In the genomic region with DNA sequence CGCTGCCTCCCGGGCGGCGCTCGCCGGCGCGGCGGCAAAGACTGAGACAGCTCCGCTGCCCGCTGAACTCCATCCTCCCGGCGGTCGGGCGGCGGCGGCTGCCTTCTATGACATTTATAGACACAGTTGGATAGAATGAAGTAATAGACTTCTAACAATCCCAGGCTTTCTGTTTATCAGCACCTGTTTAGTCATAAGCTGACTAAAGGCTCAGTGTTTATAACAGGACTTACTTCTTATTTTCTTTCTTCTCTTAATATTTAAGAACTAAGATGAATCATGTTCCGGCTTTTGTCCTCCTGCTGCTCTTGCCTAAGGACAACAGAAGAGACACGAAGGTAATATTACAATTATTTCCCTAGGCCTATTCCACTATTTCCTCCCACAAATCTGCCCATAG, we compare ENCODE assay signal across 3 cellular contexts.
TF ChIP-seq lines count a peak whose summit lies in the region.

No MANE protein-coding gene starts in this region.

TF ChIP-seq in A549, 52 proteins besides CTCF, POLR2A, EP300 and RAD21:
- TF ChIP-seq, protein P1, sequence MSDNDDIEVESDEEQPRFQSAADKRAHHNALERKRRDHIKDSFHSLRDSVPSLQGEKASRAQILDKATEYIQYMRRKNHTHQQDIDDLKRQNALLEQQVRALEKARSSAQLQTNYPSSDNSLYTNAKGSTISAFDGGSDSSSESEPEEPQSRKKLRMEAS (IDR thresholded peaks at IDR 0.05): no peak
- TF ChIP-seq POLR2AphosphoS2 (conservative IDR thresholded peaks at IDR 0.05; ENCODE audit: low read length): no peak
- TF ChIP-seq ZSCAN20 (CRISPR knock-in tag; IDR thresholded peaks at IDR 0.05): no peak
- TF ChIP-seq CBX2 (IDR thresholded peaks at IDR 0.05; ENCODE audit: borderline replicate concordance, low read depth): no peak
- no peak for TF ChIP-seq FOSL2 (IDR thresholded peaks at IDR 0.05)
- peak; percentile 45 for TF ChIP-seq FOSL2 (CRISPR knock-in tag; IDR thresholded peaks at IDR 0.05)
- TF ChIP-seq NFE2L2 (conservative IDR thresholded peaks at IDR 0.05; ENCODE audit: low read length): no peak
- TF ChIP-seq JUNB (IDR thresholded peaks at IDR 0.05): peak; percentile 37; the same call in 1 of the 2 replicates
- TF ChIP-seq HOXB13 (CRISPR knock-in tag; IDR thresholded peaks at IDR 0.05; ENCODE audit: low read depth): no peak
- TF ChIP-seq, protein P2, sequence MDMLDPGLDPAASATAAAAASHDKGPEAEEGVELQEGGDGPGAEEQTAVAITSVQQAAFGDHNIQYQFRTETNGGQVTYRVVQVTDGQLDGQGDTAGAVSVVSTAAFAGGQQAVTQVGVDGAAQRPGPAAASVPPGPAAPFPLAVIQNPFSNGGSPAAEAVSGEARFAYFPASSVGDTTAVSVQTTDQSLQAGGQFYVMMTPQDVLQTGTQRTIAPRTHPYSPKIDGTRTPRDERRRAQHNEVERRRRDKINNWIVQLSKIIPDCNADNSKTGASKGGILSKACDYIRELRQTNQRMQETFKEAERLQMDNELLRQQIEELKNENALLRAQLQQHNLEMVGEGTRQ (IDR thresholded peaks at IDR 0.05): no peak
- TF ChIP-seq, protein P3, sequence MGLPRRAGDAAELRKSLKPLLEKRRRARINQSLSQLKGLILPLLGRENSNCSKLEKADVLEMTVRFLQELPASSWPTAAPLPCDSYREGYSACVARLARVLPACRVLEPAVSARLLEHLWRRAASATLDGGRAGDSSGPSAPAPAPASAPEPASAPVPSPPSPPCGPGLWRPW (IDR thresholded peaks at IDR 0.05): no peak
- TF ChIP-seq SREBF2 (IDR thresholded peaks at IDR 0.05): no peak
- no peak for TF ChIP-seq JUN (IDR thresholded peaks at IDR 0.05)

TF ChIP-seq in IMR-90, 13 proteins besides CTCF, POLR2A, EP300 and RAD21:
- no peak for TF ChIP-seq RFX5 (IDR thresholded peaks at IDR 0.05; ENCODE audit: low read depth, low read length)
- TF ChIP-seq, protein P4, sequence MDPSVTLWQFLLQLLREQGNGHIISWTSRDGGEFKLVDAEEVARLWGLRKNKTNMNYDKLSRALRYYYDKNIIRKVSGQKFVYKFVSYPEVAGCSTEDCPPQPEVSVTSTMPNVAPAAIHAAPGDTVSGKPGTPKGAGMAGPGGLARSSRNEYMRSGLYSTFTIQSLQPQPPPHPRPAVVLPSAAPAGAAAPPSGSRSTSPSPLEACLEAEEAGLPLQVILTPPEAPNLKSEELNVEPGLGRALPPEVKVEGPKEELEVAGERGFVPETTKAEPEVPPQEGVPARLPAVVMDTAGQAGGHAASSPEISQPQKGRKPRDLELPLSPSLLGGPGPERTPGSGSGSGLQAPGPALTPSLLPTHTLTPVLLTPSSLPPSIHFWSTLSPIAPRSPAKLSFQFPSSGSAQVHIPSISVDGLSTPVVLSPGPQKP (IDR thresholded peaks at IDR 0.05; ENCODE audit: borderline replicate concordance, low read depth, low read length): no peak
- TF ChIP-seq FOS (IDR thresholded peaks at IDR 0.05; ENCODE audit: low read depth, low read length): peak; percentile 58; the same call in 1 of the 2 replicates
- TF ChIP-seq CEBPB (IDR thresholded peaks at IDR 0.05; ENCODE audit: low read depth, low read length): peak; percentile 18; the same call in 1 of the 2 replicates

TF ChIP-seq in GM23338, 12 proteins besides CTCF, POLR2A, EP300 and RAD21:
- TF ChIP-seq, protein P5, sequence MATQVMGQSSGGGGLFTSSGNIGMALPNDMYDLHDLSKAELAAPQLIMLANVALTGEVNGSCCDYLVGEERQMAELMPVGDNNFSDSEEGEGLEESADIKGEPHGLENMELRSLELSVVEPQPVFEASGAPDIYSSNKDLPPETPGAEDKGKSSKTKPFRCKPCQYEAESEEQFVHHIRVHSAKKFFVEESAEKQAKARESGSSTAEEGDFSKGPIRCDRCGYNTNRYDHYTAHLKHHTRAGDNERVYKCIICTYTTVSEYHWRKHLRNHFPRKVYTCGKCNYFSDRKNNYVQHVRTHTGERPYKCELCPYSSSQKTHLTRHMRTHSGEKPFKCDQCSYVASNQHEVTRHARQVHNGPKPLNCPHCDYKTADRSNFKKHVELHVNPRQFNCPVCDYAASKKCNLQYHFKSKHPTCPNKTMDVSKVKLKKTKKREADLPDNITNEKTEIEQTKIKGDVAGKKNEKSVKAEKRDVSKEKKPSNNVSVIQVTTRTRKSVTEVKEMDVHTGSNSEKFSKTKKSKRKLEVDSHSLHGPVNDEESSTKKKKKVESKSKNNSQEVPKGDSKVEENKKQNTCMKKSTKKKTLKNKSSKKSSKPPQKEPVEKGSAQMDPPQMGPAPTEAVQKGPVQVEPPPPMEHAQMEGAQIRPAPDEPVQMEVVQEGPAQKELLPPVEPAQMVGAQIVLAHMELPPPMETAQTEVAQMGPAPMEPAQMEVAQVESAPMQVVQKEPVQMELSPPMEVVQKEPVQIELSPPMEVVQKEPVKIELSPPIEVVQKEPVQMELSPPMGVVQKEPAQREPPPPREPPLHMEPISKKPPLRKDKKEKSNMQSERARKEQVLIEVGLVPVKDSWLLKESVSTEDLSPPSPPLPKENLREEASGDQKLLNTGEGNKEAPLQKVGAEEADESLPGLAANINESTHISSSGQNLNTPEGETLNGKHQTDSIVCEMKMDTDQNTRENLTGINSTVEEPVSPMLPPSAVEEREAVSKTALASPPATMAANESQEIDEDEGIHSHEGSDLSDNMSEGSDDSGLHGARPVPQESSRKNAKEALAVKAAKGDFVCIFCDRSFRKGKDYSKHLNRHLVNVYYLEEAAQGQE (IDR thresholded peaks at IDR 0.05; ENCODE audit: unreplicated experiment): no peak
- TF ChIP-seq EZH2phosphoT487 (IDR thresholded peaks at IDR 0.05; ENCODE audit: unreplicated experiment) (no peak), ZNF331 (CRISPR knock-in tag; IDR thresholded peaks at IDR 0.05; ENCODE audit: low read depth) (no peak), CREB1 (CRISPR knock-in tag; IDR thresholded peaks at IDR 0.05; ENCODE audit: low read depth) (no peak), NANOG (IDR thresholded peaks at IDR 0.05; ENCODE audit: borderline replicate concordance) (no peak), ZNF114 (CRISPR knock-in tag; IDR thresholded peaks at IDR 0.05) (no peak), POLR2AphosphoS5 (IDR thresholded peaks at IDR 0.05; ENCODE audit: low read depth) (no peak), EZH2 (IDR thresholded peaks at IDR 0.05; ENCODE audit: low read depth, unreplicated experiment) (no peak), STAT1 (IDR thresholded peaks at IDR 0.05; ENCODE audit: unreplicated experiment) (no peak), JUNB (IDR thresholded peaks at IDR 0.05; ENCODE audit: unreplicated experiment) (no peak)
- TF ChIP-seq, protein P6, sequence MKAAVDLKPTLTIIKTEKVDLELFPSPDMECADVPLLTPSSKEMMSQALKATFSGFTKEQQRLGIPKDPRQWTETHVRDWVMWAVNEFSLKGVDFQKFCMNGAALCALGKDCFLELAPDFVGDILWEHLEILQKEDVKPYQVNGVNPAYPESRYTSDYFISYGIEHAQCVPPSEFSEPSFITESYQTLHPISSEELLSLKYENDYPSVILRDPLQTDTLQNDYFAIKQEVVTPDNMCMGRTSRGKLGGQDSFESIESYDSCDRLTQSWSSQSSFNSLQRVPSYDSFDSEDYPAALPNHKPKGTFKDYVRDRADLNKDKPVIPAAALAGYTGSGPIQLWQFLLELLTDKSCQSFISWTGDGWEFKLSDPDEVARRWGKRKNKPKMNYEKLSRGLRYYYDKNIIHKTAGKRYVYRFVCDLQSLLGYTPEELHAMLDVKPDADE (IDR thresholded peaks at IDR 0.05): no peak
- TF ChIP-seq, protein P7, sequence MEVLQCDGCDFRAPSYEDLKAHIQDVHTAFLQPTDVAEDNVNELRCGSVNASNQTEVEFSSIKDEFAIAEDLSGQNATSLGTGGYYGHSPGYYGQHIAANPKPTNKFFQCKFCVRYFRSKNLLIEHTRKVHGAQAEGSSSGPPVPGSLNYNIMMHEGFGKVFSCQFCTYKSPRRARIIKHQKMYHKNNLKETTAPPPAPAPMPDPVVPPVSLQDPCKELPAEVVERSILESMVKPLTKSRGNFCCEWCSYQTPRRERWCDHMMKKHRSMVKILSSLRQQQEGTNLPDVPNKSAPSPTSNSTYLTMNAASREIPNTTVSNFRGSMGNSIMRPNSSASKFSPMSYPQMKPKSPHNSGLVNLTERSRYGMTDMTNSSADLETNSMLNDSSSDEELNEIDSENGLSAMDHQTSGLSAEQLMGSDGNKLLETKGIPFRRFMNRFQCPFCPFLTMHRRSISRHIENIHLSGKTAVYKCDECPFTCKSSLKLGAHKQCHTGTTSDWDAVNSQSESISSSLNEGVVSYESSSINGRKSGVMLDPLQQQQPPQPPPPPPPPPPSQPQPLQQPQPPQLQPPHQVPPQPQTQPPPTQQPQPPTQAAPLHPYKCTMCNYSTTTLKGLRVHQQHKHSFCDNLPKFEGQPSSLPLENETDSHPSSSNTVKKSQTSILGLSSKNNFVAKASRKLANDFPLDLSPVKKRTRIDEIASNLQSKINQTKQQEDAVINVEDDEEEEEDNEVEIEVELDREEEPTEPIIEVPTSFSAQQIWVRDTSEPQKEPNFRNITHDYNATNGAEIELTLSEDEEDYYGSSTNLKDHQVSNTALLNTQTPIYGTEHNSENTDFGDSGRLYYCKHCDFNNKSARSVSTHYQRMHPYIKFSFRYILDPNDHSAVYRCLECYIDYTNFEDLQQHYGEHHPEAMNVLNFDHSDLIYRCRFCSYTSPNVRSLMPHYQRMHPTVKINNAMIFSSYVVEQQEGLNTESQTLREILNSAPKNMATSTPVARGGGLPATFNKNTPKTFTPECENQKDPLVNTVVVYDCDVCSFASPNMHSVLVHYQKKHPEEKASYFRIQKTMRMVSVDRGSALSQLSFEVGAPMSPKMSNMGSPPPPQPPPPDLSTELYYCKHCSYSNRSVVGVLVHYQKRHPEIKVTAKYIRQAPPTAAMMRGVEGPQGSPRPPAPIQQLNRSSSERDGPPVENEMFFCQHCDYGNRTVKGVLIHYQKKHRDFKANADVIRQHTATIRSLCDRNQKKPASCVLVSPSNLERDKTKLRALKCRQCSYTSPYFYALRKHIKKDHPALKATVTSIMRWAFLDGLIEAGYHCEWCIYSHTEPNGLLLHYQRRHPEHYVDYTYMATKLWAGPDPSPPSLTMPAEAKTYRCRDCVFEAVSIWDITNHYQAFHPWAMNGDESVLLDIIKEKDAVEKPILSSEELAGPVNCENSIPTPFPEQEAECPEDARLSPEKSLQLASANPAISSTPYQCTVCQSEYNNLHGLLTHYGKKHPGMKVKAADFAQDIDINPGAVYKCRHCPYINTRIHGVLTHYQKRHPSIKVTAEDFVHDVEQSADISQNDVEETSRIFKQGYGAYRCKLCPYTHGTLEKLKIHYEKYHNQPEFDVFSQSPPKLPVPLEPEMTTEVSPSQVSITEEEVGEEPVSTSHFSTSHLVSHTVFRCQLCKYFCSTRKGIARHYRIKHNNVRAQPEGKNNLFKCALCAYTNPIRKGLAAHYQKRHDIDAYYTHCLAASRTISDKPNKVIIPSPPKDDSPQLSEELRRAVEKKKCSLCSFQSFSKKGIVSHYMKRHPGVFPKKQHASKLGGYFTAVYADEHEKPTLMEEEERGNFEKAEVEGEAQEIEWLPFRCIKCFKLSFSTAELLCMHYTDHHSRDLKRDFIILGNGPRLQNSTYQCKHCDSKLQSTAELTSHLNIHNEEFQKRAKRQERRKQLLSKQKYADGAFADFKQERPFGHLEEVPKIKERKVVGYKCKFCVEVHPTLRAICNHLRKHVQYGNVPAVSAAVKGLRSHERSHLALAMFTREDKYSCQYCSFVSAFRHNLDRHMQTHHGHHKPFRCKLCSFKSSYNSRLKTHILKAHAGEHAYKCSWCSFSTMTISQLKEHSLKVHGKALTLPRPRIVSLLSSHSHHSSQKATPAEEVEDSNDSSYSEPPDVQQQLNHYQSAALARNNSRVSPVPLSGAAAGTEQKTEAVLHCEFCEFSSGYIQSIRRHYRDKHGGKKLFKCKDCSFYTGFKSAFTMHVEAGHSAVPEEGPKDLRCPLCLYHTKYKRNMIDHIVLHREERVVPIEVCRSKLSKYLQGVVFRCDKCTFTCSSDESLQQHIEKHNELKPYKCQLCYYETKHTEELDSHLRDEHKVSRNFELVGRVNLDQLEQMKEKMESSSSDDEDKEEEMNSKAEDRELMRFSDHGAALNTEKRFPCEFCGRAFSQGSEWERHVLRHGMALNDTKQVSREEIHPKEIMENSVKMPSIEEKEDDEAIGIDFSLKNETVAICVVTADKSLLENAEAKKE (CRISPR knock-in tag; IDR thresholded peaks at IDR 0.05): no peak
